ENCODE assay signal across 27 cellular contexts in the genomic region with DNA sequence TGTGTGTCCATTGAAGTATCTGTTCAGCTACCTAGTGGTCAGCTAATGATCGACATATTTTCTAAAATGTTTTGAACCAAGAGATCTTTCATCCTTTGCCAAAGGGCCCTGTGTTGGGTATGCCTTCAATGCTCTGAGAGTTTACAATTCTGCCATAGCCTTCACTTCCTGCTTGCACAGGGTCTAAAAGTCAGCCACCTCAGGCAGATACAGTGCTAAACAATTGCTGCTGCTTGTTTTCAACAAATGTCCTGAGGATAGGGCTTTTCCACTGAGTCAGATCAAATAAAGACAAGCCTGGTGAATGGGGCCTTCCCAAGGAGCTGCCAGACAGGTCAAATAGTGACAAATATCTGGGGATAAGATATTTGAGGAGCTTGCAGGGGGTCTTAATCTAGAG. TPM values are rescaled to one million over a fixed set of nuclear protein-coding genes. Genes with fewer than 3 reads are reported as not detected.
"Had no signal": no experiment of that assay in that cellular context is flagged by ENCODE, and none has a peak within 500 bp of the region (broad histone marks: within the 10 kb centered on the region; RNA-seq: fewer than 3 reads in every experiment).

No MANE protein-coding gene starts in this region.

- H3K36me3 Mint-ChIP-seq: natural killer cell treated with Interleukin-12 subunit alpha and Interleukin-12 subunit beta and Interleukin-15 and Interleukin-18, amount 100 ng/mL, for 72 hours had no signal

- H3K27ac ChIP-seq: left ventricle myocardium inferior, ovary, right atrium auricular region, skin epidermis, stomach, suprapubic skin, tibial nerve, uterus had no signal

- H3K9me3 ChIP-seq: mucosa of descending colon, ovary, suprapubic skin, uterus had no signal

- H3K36me3 ChIP-seq: left ventricle myocardium inferior, ovary, right atrium auricular region, stomach, suprapubic skin, tibial nerve, uterus had no signal

- H3K4me1 ChIP-seq: left ventricle myocardium inferior, right atrium auricular region, stomach, suprapubic skin, tibial nerve, uterus had no signal

- ATAC-seq: mucosa of descending colon; naive thymus-derived CD4-positive, alpha-beta T cell; natural killer cell treated with Interleukin-12 subunit alpha and Interleukin-12 subunit beta and Interleukin-15 and Interleukin-18, amount 100 ng/mL, for 72 hours; sciatic nerve; stimulated activated naive B cell treated with anti-CD40 and anti-IgM and Interleukin-4, amounts not matched to agents 10 μg/mL and 1 μg/mL and 100 μg/mL, for 72 hours; stimulated activated naive CD8-positive, alpha-beta T cell treated with anti-CD3 and anti-CD28 coated beads, Interleukin-15, Interleukin-2, amounts not matched to agents 100 U/mL and 50 U/mL, for 24 hours had no signal

- H3K4me3 ChIP-seq: left ventricle myocardium inferior, lung, mucosa of descending colon, ovary, right atrium auricular region, skin epidermis, stomach, suprapubic skin, tibial nerve, uterus had no signal

- H3K27me3 Mint-ChIP-seq: naive thymus-derived CD4-positive, alpha-beta T cell; progenitor cell of endocrine pancreas; stimulated activated naive B cell treated with anti-CD40 and anti-IgM and Interleukin-4, amounts not matched to agents 10 μg/mL and 1 μg/mL and 100 μg/mL, for 72 hours; type B pancreatic cell had no signal

- H3K27ac Mint-ChIP-seq: immature natural killer cell; naive thymus-derived CD4-positive, alpha-beta T cell; natural killer cell treated with Interleukin-12 subunit alpha and Interleukin-12 subunit beta and Interleukin-15 and Interleukin-18, amount 100 ng/mL, for 72 hours; progenitor cell of endocrine pancreas; stimulated activated naive B cell treated with anti-CD40 and anti-IgM and Interleukin-4, amounts not matched to agents 10 μg/mL and 1 μg/mL and 100 μg/mL, for 72 hours; type B pancreatic cell had no signal

- DNase-seq: hypothalamus; immature natural killer cell; islet precursor cell; left ventricle myocardium inferior; midbrain; mucosa of descending colon; naive thymus-derived CD4-positive, alpha-beta T cell; ovary; stimulated activated CD4-positive, alpha-beta T cell treated with anti-CD3 and anti-CD28 coated beads, Interleukin-12 subunit alpha, Interleukin-12 subunit beta, amount 100 ng/mL, for 4 hours; stimulated activated CD4-positive, alpha-beta T cell treated with anti-CD3 and anti-CD28 coated beads, Interleukin-15, amount 100 ng/mL, for 24 hours; stimulated activated CD4-positive, alpha-beta T cell treated with anti-CD3 and anti-CD28 coated beads, Interleukin-2, amount 100 ng/mL, for 24 hours; stimulated activated CD4-positive, alpha-beta T cell treated with anti-CD3 and anti-CD28 coated beads, Interleukin-4, amount 100 ng/mL, for 1 hour; stimulated activated naive B cell treated with anti-CD40 and anti-IgM and Interleukin-4, amounts not matched to agents 10 μg/mL and 1 μg/mL and 100 μg/mL, for 72 hours; stimulated activated naive CD8-positive, alpha-beta T cell treated with anti-CD3 and anti-CD28 coated beads, Interleukin-15, Interleukin-2, amounts not matched to agents 100 U/mL and 50 U/mL, for 24 hours; stomach; uterus had no signal

- H3K27me3 ChIP-seq: ovary, right atrium auricular region, stomach, suprapubic skin, tibial nerve, uterus had no signal

- H3K4me3 Mint-ChIP-seq: immature natural killer cell; naive thymus-derived CD4-positive, alpha-beta T cell; natural killer cell treated with Interleukin-12 subunit alpha and Interleukin-12 subunit beta and Interleukin-15 and Interleukin-18, amount 100 ng/mL, for 72 hours; stimulated activated naive B cell treated with anti-CD40 and anti-IgM and Interleukin-4, amounts not matched to agents 10 μg/mL and 1 μg/mL and 100 μg/mL, for 72 hours; type B pancreatic cell had no signal

RNA-seq across cellular contexts. Expression of gene RTL9, which starts 57.5 kb away (rescaled TPM):
- total RNA-seq: naive thymus-derived CD4-positive, alpha-beta T cell; natural killer cell treated with Interleukin-12 subunit alpha and Interleukin-12 subunit beta and Interleukin-15 and Interleukin-18, amount 100 ng/mL, for 72 hours; pulmonary artery endothelial cell; ureter had no signal
- polyA plus RNA-seq: immature natural killer cell; naive thymus-derived CD4-positive, alpha-beta T cell; stomach had no signal
